18 cellular contexts compared by ENCODE assay signal in genomic region chr16:70665113-70665694, GRCh38. TPM values are rescaled to one million over a fixed set of nuclear protein-coding genes. Genes with fewer than 3 reads are reported as not detected.
DNase-seq lines count a peak whose midpoint lies in the region; ATAC-seq and TF ChIP-seq lines count a peak whose summit lies in the region.
"Had no signal": no experiment of that assay in that cellular context is flagged by ENCODE, and none has a peak within 500 bp of the region (broad histone marks: within the 10 kb centered on the region; RNA-seq: fewer than 3 reads in every experiment).

No MANE protein-coding gene starts in this region.

- H3K4me3 ChIP-seq in NB4 (ENCODE audit: low read depth, low read length) (no peak overlapping the region), hepatocyte (no peak overlapping the region)
- H3K4me3 ChIP-seq: SJCRH30 had no signal

- no peaks in the 10 kb centered on the region for H3K4me1 ChIP-seq in hepatocyte (ENCODE audit: insufficient read depth)
- H3K4me1 ChIP-seq: Caco-2, SJCRH30 had no signal

- H3K4me2 ChIP-seq in hepatocyte = no peak overlapping the region

- no peak overlapping the region for H3K4me3 Mint-ChIP-seq in T-cell

- H4K20me1 ChIP-seq in hepatocyte (ENCODE audit: insufficient read depth, poor library complexity, severe bottlenecking) = peaks cover 2% of the 10 kb centered on the region

- no peak overlapping the region for H3K27ac ChIP-seq in hepatocyte
- H3K27ac ChIP-seq: SJCRH30 had no signal

- no peaks in the 10 kb centered on the region for H3K79me2 ChIP-seq in hepatocyte

- no peaks in the 10 kb centered on the region for H3K4me1 Mint-ChIP-seq in T-cell

- no peak overlapping the region for H2AFZ ChIP-seq in hepatocyte

- no peaks in the 10 kb centered on the region for H3K9me2 ChIP-seq in hepatocyte (replicated peaks; ENCODE audit: insufficient read depth)

- POLR2A ChIA-PET in T-cell (lab: Charles Lee) = no interaction called here

- H3K9me3 ChIP-seq in hepatocyte (ENCODE audit: low read depth) = no peaks in the 10 kb centered on the region
- H3K9me3 ChIP-seq: Caco-2, SJCRH30 had no signal

- H3K27me3 ChIP-seq in hepatocyte = no peaks in the 10 kb centered on the region
- H3K27me3 ChIP-seq: SJCRH30 had no signal

- 97% methylated on average over 7 of the region's 14 CpGs for whole genome bisulfite sequencing in hepatocyte (ENCODE audit: low lambda C conversion rate, missing lambda C conversion rate)

- no peak overlapping the region for H3K27ac Mint-ChIP-seq in T-cell

- peaks cover 15% of the 10 kb centered on the region for H3K36me3 Mint-ChIP-seq in T-cell

- CTCF ChIA-PET in T-cell (lab: Charles Lee) = no interaction called here

- no peaks in the 10 kb centered on the region for H3K27me3 Mint-ChIP-seq in T-cell

- intact Hi-C loops in posterior vena cava (cut with DNase I) = no loop called here

- no peak for ATAC-seq in GM19455 (IDR thresholded peaks at IDR 0.05; ENCODE audit: unreplicated experiment)
- ATAC-seq in HG02852 (IDR thresholded peaks at IDR 0.05; ENCODE audit: unreplicated experiment) = no peak
- no peak for ATAC-seq in T-cell (replicated peaks in 1 of 4)

- no peak for TF ChIP-seq CTCF in NB4 (IDR thresholded peaks at IDR 0.05; ENCODE audit: low read depth, low read length)
- no peak for TF ChIP-seq CTCF in hepatocyte (IDR thresholded peaks at IDR 0.05; ENCODE audit: poor library complexity)

- DNase-seq in Ammon's horn (ENCODE audit: low spot score) (peak; percentile 2), NB4 (ENCODE audit: low read depth) (peak; percentile 9), hepatocyte (ENCODE audit: low spot score) (peak; percentile 3), posterior vena cava (ENCODE audit: low spot score) (peak; percentile 74), T-cell (no peak)
- DNase-seq: AML-193; DMS53; KG1; NCI-H1436; NCI-H2029 treated with DMSO at 0.1 percent for 48 hours; NCI-H2171 treated with DMSO at 0.1 percent for 48 hours; NCI-H446 treated with DMSO at 0.1 percent for 48 hours; NK-92 treated with Interleukin-12 subunit alpha and Interleukin-12 subunit beta, amount 100 ng/mL, for 24 hours; SJCRH30 had no signal

- no peak for TF ChIP-seq POLR2A in NB4 (IDR thresholded peaks at IDR 0.05; ENCODE audit: extremely low read depth, insufficient read length)

- H3K36me3 ChIP-seq in hepatocyte (replicated peaks; ENCODE audit: insufficient read depth, low read depth) = no peaks in the 10 kb centered on the region

- no peaks in the 10 kb centered on the region for H3K9me3 Mint-ChIP-seq in T-cell

RNA-seq across cellular contexts. Expression of gene IL34, which starts 18.8 kb away (rescaled TPM):
- total RNA-seq in hepatocyte (2.2 TPM in 2 replicates), posterior vena cava (1 to 10 TPM; 4.0 to 4.3 TPM), T-cell (under 1 TPM in 3 of 5 donors, not detected in 2; 0.20 to 0.53 (median 0.45) TPM)
- polyA plus RNA-seq in hepatocyte = 0.48 and 2.6 TPM in 2 replicates
- total RNA-seq: OCI-LY7 had no signal

RNA-seq across cellular contexts. Expression of gene MTSS2, which starts 20.6 kb away (rescaled TPM):
- 16.1 and 19.6 TPM in 2 replicates for total RNA-seq in hepatocyte
- 10.4 and 16.5 TPM in 2 replicates for polyA plus RNA-seq in hepatocyte
- total RNA-seq in posterior vena cava = 100 to 1,000 TPM; 116 to 145 TPM
- total RNA-seq in T-cell = 1 to 10 TPM; 2.2 to 7.1 (median 5.1) TPM

Comparison
In these comparisons a context has a peak if more than half of its experiments do, and no peak if none do; other contexts are left out.
1. DNase-seq: peak in Ammon's horn (single experiment), NB4 (single experiment), hepatocyte (single experiment) and posterior vena cava (single experiment); none in T-cell (0 of 34).